Comparison of ENCODE assay signal across 1 cellular context in the genomic region with DNA sequence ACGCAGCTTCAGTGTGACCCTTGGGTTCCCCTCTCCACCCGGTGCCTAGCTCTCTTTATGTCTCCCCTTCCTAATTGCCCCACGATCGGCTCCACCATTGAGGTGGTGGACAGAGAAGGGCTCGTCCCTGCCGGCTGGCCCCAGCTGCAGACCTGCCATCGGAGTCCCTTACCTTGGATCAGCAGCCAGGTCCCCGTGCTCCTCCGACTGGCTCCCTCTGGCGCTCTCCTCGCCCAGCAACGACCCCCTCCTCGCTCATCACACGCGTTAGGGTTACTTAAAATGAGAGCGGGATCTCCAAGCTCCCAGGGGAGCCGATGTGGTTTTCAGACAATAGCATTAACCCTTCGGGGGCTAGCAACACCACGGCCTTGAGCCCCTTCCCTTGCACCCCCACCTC.
TF ChIP-seq lines count a peak whose summit lies in the region.

No MANE protein-coding gene starts in this region.

TF ChIP-seq in K562, 482 proteins besides CTCF, POLR2A, EP300 and RAD21:
- TF ChIP-seq, protein P1, sequence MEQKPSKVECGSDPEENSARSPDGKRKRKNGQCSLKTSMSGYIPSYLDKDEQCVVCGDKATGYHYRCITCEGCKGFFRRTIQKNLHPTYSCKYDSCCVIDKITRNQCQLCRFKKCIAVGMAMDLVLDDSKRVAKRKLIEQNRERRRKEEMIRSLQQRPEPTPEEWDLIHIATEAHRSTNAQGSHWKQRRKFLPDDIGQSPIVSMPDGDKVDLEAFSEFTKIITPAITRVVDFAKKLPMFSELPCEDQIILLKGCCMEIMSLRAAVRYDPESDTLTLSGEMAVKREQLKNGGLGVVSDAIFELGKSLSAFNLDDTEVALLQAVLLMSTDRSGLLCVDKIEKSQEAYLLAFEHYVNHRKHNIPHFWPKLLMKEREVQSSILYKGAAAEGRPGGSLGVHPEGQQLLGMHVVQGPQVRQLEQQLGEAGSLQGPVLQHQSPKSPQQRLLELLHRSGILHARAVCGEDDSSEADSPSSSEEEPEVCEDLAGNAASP (IDR thresholded peaks at IDR 0.05) = no peak
- TF ChIP-seq ZNF263 (CRISPR knock-in tag; IDR thresholded peaks at IDR 0.05; ENCODE audit: borderline replicate concordance) = peak; percentile 63
